In genomic region chr12:59808317-59808910, GRCh38 we compare ENCODE assay signal across 8 cellular contexts.
DNase-seq lines count a peak whose midpoint lies in the region; ATAC-seq and TF ChIP-seq lines count a peak whose summit lies in the region.

No MANE protein-coding gene starts in this region.

- POLR2A ChIA-PET in naive thymus-derived CD8-positive, alpha-beta T cell (lab: Charles Lee) = no interaction called here

- peaks cover 0 to 5% (median 1%) of the 10 kb centered on the region in 4 donors for H3K4me1 Mint-ChIP-seq in naive thymus-derived CD8-positive, alpha-beta T cell

- TF ChIP-seq POLR2A in erythroblast (IDR thresholded peaks at IDR 0.05; ENCODE audit: low read length) = no peak

- ATAC-seq in GM21360 (IDR thresholded peaks at IDR 0.05; ENCODE audit: unreplicated experiment) (peak; percentile 85), HG03520 (IDR thresholded peaks at IDR 0.05; ENCODE audit: unreplicated experiment) (peak; percentile 84)
- ATAC-seq in naive thymus-derived CD8-positive, alpha-beta T cell = peak; percentile 59 to 72

- peak overlapping the region in 1 of 10 donors; percentile 26 for H3K27ac Mint-ChIP-seq in naive thymus-derived CD8-positive, alpha-beta T cell

- peaks cover 0 to 1% (median 0%) of the 10 kb centered on the region in 9 donors for H3K9me3 Mint-ChIP-seq in naive thymus-derived CD8-positive, alpha-beta T cell

- DNase-seq in NCI-H2081 (lab: John Stamatoyannopoulos, UW) = peak; percentile 11 to 44
- no peak for DNase-seq in NCI-H2081 treated with DMSO at 0.1 percent for 48 hours (lab: John Stamatoyannopoulos, UW)
- DNase-seq in RPMI8226 = peak; percentile 30
- peak; percentile 17 to 36 for DNase-seq in erythroblast (lab: John Stamatoyannopoulos, UW)
- DNase-seq in naive thymus-derived CD8-positive, alpha-beta T cell = peak in 5 of 10 donors; percentile 7 to 43 (median 31)
- no peak for DNase-seq in KG1 (lab: John Stamatoyannopoulos, UW)

- no peak overlapping the region for H3K4me3 Mint-ChIP-seq in naive thymus-derived CD8-positive, alpha-beta T cell

- H3K36me3 Mint-ChIP-seq in naive thymus-derived CD8-positive, alpha-beta T cell = no peaks in the 10 kb centered on the region

- H3K27me3 Mint-ChIP-seq in naive thymus-derived CD8-positive, alpha-beta T cell = peaks cover 0 to 3% (median 0%) of the 10 kb centered on the region in 5 donors

Comparison
In these comparisons a context has a peak if more than half of its experiments do, and no peak if none do; other contexts are left out.
1. DNase-seq: peak in NCI-H2081 (2 of 2), RPMI8226 (single experiment) and erythroblast (2 of 2); none in NCI-H2081 treated with DMSO at 0.1 percent for 48 hours (single experiment) and KG1 (single experiment).
2. Peak in every context shown above with its lines, with median percentiles within 50 percentile points of each other: ATAC-seq.